12 cellular contexts compared by ENCODE assay signal in the genomic region with DNA sequence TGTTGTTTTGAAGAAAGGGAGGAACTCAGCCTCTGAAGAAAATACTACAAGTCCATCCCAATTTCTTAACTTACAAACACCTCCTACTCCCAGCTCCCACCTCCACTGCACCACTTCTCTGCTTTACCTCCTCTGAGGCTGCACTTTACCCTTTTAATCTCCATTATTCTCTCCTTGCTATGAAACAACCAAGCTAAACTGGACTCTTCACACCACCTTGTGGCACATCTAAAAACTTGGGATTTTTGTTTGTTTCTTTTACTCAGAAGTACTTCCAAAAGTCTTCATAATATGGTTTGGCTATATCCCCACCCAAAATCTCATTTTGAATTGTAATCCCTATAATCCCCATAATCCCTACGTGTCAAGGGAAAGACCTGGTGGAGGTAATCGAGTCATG.
DNase-seq lines count a peak whose midpoint lies in the region; ATAC-seq, FAIRE-seq and TF ChIP-seq lines count a peak whose summit lies in the region.
"Had no signal": no experiment of that assay in that cellular context is flagged by ENCODE, and none has a peak within 500 bp of the region (broad histone marks: within the 10 kb centered on the region; RNA-seq: fewer than 3 reads in every experiment).

No MANE protein-coding gene starts in this region.

- RAD21 ChIA-PET in GM12878 (lab: Charles Lee; ENCODE audit: unreplicated experiment), result interaction anchor here (0.6 to 1.0 kb wide), 2 partner anchors 226 to 492 kb away, joined by 3 read pairs; no protein-coding TSS in a partner anchor

- TF ChIP-seq POLR2A in IMR-90 (IDR thresholded peaks at IDR 0.05; ENCODE audit: low read depth, low read length), result no peak
- no peak for TF ChIP-seq POLR2A in GM12878 (IDR thresholded peaks at IDR 0.05; ENCODE audit: low read depth, low read length)

- H3K56ac ChIP-seq in IMR-90 (ENCODE audit: extremely low read depth, insufficient read depth, low read length), result no peak overlapping the region

- H3K4me2 ChIP-seq in IMR-90 (ENCODE audit: low read depth, low read length) (no peak overlapping the region), GM12878 (ENCODE audit: control insufficient read depth, insufficient read depth) (no peak overlapping the region)

- H3K18ac ChIP-seq in IMR-90 (ENCODE audit: low read depth, low read length), result no peak overlapping the region

- 0 out of 2 replicates have a peak, but pooled peaks cover under 1% of the 10 kb centered on the region for H3K9me3 ChIP-seq in IMR-90 (ENCODE audit: control insufficient read depth, insufficient read depth, low read length)
- H3K9me3 ChIP-seq in GM12878 (replicated peaks; ENCODE audit: control insufficient read depth, insufficient read depth, low read length), result no peaks in the 10 kb centered on the region
- H3K9me3 ChIP-seq: pancreas had no signal

- H2BK15ac ChIP-seq in IMR-90 (ENCODE audit: low read depth, low read length), result no peak overlapping the region

- FAIRE-seq in GM12878 (lab: Jason Lieb, UNC), result no peak
- FAIRE-seq: pancreas had no signal

- WGBS in IMR-90 (ENCODE audit: extremely low coverage in 2 of 2, insufficient read length in 1 of 2), 2 experiments, result no CpG with 5 or more reads among the region's 2 CpGs
- WGBS in GM12878 (ENCODE audit: insufficient coverage, insufficient replicate concordance, low lambda C conversion rate, missing lambda C conversion rate), result 12% methylated on average over 2 of the region's 2 CpGs

- no peak overlapping the region for H2BK120ac ChIP-seq in IMR-90 (ENCODE audit: low read depth, low read length)

- H3K4ac ChIP-seq in IMR-90 (ENCODE audit: low read depth, low read length), result no peak overlapping the region

- H3K9me1 ChIP-seq in IMR-90 (ENCODE audit: insufficient read depth, low read length), result no peaks in the 10 kb centered on the region

- H3K27ac ChIP-seq in IMR-90 (ENCODE audit: insufficient read depth, low read length) (no peak overlapping the region), GM12878 (ENCODE audit: control insufficient read depth, insufficient read depth) (no peak overlapping the region)
- H3K27ac ChIP-seq: pancreas had no signal

- H3K4me1 ChIP-seq in IMR-90 (ENCODE audit: control insufficient read depth, insufficient read depth, low read length) (0 out of 2 replicates have a peak, but pooled peaks cover 2% of the 10 kb centered on the region), GM12878 (ENCODE audit: control insufficient read depth, insufficient read depth, low read length) (no peaks in the 10 kb centered on the region)
- H3K4me1 ChIP-seq: pancreas had no signal

- no peak overlapping the region for H2AK9ac ChIP-seq in IMR-90 (replicated peaks; ENCODE audit: low read depth, low read length, poor library complexity)

- no peak overlapping the region; the same call in 1 of the 2 replicates for H4K5ac ChIP-seq in IMR-90 (ENCODE audit: low read depth, low read length)

- H3K27me3 ChIP-seq in IMR-90 (ENCODE audit: control insufficient read depth, insufficient read depth, low read length) (peaks cover 1% of the 10 kb centered on the region; the same call in 1 of the 2 replicates), GM12878 (replicated peaks in 1 of 2; ENCODE audit: control insufficient read depth in 2 of 2, insufficient read depth in 2 of 2, low read length in 1 of 2) (no peaks in the 10 kb centered on the region; a peak in 1 of 4 replicates), kidney epithelial cell (ENCODE audit: control insufficient read depth, insufficient read depth, low read length) (no peaks in the 10 kb centered on the region)
- H3K27me3 ChIP-seq: pancreas had no signal

- no peaks in the 10 kb centered on the region for H3K79me2 ChIP-seq in GM12878 (ENCODE audit: control insufficient read depth, insufficient read depth, low read length)

- ATAC-seq in IMR-90 (ENCODE audit: low read depth) (peak; percentile 66), GM12878 (no peak), GM19455 (IDR thresholded peaks at IDR 0.05; ENCODE audit: unreplicated experiment) (no peak), GM18873 (IDR thresholded peaks at IDR 0.05; ENCODE audit: low FRiP score, unreplicated experiment) (no peak)
- ATAC-seq: pancreas had no signal

- SMC1A ChIA-PET in GM12878 (lab: Charles Lee; ENCODE audit: uncharacterized antibody, unreplicated experiment), result interaction anchor here (0.9 kb wide), 1 partner anchor 10 kb away, joined by 3 read pairs; no protein-coding TSS in a partner anchor

- H4K20me1 ChIP-seq in IMR-90 (ENCODE audit: insufficient read depth, low read length), result no peaks in the 10 kb centered on the region
- H4K20me1 ChIP-seq in GM12878 (ENCODE audit: control insufficient read depth, insufficient read depth), result no peaks in the 10 kb centered on the region

- no peaks in the 10 kb centered on the region for H3K79me1 ChIP-seq in IMR-90 (ENCODE audit: low read depth in 1 of 2, low read length in 2 of 2)

- no peak overlapping the region for H3K9ac ChIP-seq in IMR-90 (ENCODE audit: low read depth, low read length)
- no peak overlapping the region for H3K9ac ChIP-seq in GM12878 (ENCODE audit: control insufficient read depth, insufficient read depth, low read length)

- no peak overlapping the region for H4K91ac ChIP-seq in IMR-90 (ENCODE audit: insufficient read depth, low read depth, low read length)

- H4K8ac ChIP-seq in IMR-90 (ENCODE audit: low read depth in 2 of 2, low read length in 2 of 2), result no peak overlapping the region; a peak in 1 of 4 replicates

- no peak for TF ChIP-seq EP300 in GM12878 (IDR thresholded peaks at IDR 0.05; ENCODE audit: borderline replicate concordance in 1 of 2, control insufficient read depth in 1 of 2, low read depth in 2 of 2, low read length in 2 of 2)

- DNase-seq in AG20443 (ENCODE audit: low spot score) (peak; percentile 48), IMR-90 (peak; percentile 58), GM12878 (ENCODE audit: low read depth, low spot score) (no peak), kidney epithelial cell (ENCODE audit: low read depth) (no peak)
- no peak for DNase-seq in stimulated activated CD8-positive, alpha-beta memory T cell treated with anti-CD3 and anti-CD28 coated beads, Interleukin-4, amount 100 ng/mL, for 48 hours
- no peak for DNase-seq in activated CD4-positive, alpha-beta T cell treated with anti-CD3 and anti-CD28 coated beads for 48 hours
- DNase-seq: activated gamma-delta T cell treated with Interleukin-2 at 50 U/mL for 16 hours, DND-41, head of caudate nucleus, pancreas had no signal

- H2AFZ ChIP-seq in IMR-90 (replicated peaks; ENCODE audit: low read length, poor library complexity) (no peak overlapping the region), GM12878 (ENCODE audit: control insufficient read depth, low read depth, low read length) (no peak overlapping the region)

- no peak overlapping the region for H3K23ac ChIP-seq in IMR-90 (ENCODE audit: low read depth, low read length)

- H3K14ac ChIP-seq in IMR-90 (replicated peaks; ENCODE audit: low read depth, low read length), result no peak overlapping the region

- H3K4me3 ChIP-seq in IMR-90 (ENCODE audit: insufficient read depth, low read depth, low read length), result no peak overlapping the region
- no peak overlapping the region for H3K4me3 ChIP-seq in GM12878
- no peak overlapping the region for H3K4me3 ChIP-seq in kidney epithelial cell (ENCODE audit: low read depth, low read length)
- H3K4me3 ChIP-seq: pancreas had no signal

- H3K36me3 ChIP-seq in IMR-90 (ENCODE audit: control insufficient read depth, insufficient read depth, low read length) (no peaks in the 10 kb centered on the region), GM12878 (ENCODE audit: control insufficient read depth in 2 of 2, insufficient read depth in 2 of 2, low read length in 1 of 2) (no peaks in the 10 kb centered on the region), kidney epithelial cell (ENCODE audit: control insufficient read depth, insufficient read depth, low read length) (no peaks in the 10 kb centered on the region)
- H3K36me3 ChIP-seq: pancreas had no signal

- in situ Hi-C loops in IMR-90 (cut with MboI; ENCODE audit: low sequenced_read_pairs), result no loop called here
- in situ Hi-C loops in GM12878 (cut with MboI), result no loop called here

- dilution Hi-C loops in IMR-90 (cut with HindIII; ENCODE audit: low sequenced_read_pairs, unreplicated experiment), result no loop called here

- intact Hi-C loops in IMR-90 (cut with micrococcal nuclease), result loop anchor here (1.0 to 2.0 kb wide), 2 partner anchors 174 to 334 kb away; no protein-coding TSS in a partner anchor
- intact Hi-C loops in GM12878 (cut with micrococcal nuclease; ENCODE audit: unreplicated experiment), result no loop called here

- TF ChIP-seq RAD21 in IMR-90 (IDR thresholded peaks at IDR 0.05; ENCODE audit: low read length) (peak; percentile 70), GM12878 (IDR thresholded peaks at IDR 0.05; ENCODE audit: insufficient read depth, low read depth, low read length) (peak; percentile 12; the same call in 1 of the 2 replicates)

- BruUV-seq in IMR-90 (replicated peaks; lab: Mats Ljungman, UMichigan) (no TSS peak), GM12878 (replicated peaks; lab: Mats Ljungman, UMichigan) (no TSS peak)

- POLR2A ChIA-PET in IMR-90 (lab: Charles Lee; ENCODE audit: unreplicated experiment), result no interaction called here
- POLR2A ChIA-PET in GM12878 (lab: Charles Lee), result no interaction called here

- TF ChIP-seq CTCF in IMR-90 (conservative IDR thresholded peaks at IDR 0.05; ENCODE audit: low read depth, low read length), result peak; percentile 54
- peak in 1 of 3 experiments; percentile 21; a peak in 1 of 6 replicates for TF ChIP-seq CTCF in GM12878 (IDR thresholded peaks at IDR 0.05 in 2 of 3, conservative IDR thresholded peaks at IDR 0.05 in 1 of 3; ENCODE audit: control insufficient read depth in 2 of 3, extremely low read depth in 1 of 3, insufficient read depth in 1 of 3, low read depth in 3 of 3, low read length in 3 of 3)
- TF ChIP-seq CTCF in kidney epithelial cell (IDR thresholded peaks at IDR 0.05; ENCODE audit: insufficient read depth, low read length, poor library complexity, severe bottlenecking), result peak; percentile 32

- CTCF ChIA-PET in IMR-90 (lab: Yijun Ruan, JAX) (interaction anchor here (0.6 to 3.6 kb wide), 10 partner anchors 12 to 564 kb away, joined by 3 to 14 read pairs (median 4); no protein-coding TSS in a partner anchor), GM12878 (lab: Yijun Ruan, JAX) (interaction anchor here (0.7 to 1.3 kb wide), 2 partner anchors 9 to 10 kb away, joined by 5 to 6 read pairs; no protein-coding TSS in a partner anchor)

- H2AK5ac ChIP-seq in IMR-90 (ENCODE audit: low read depth, low read length), result no peak overlapping the region

- H2BK5ac ChIP-seq in IMR-90 (ENCODE audit: low read depth, low read length, poor library complexity, severe bottlenecking), result no peak overlapping the region

- peak overlapping the region; percentile 26; the same call in 1 of the 2 replicates for H2BK20ac ChIP-seq in IMR-90 (ENCODE audit: low read depth, low read length)

TF ChIP-seq in IMR-90, 13 proteins besides CTCF, POLR2A, EP300 and RAD21:
- TF ChIP-seq MAFK (IDR thresholded peaks at IDR 0.05; ENCODE audit: low read depth, low read length) (no peak), SMC3 (IDR thresholded peaks at IDR 0.05; ENCODE audit: low read depth, low read length) (peak; percentile 72)

Comparison
In these comparisons a context has a peak if more than half of its experiments do, and no peak if none do; other contexts are left out.
1. DNase-seq: peak in AG20443 (single experiment) and IMR-90 (single experiment); none in GM12878 (single experiment), kidney epithelial cell (single experiment), stimulated activated CD8-positive, alpha-beta memory T cell treated with anti-CD3 and anti-CD28 coated beads, Interleukin-4, amount 100 ng/mL, for 48 hours (single experiment) and activated CD4-positive, alpha-beta T cell treated with anti-CD3 and anti-CD28 coated beads for 48 hours (single experiment).